ENCODE assay signal across 28 cellular contexts in the genomic region with DNA sequence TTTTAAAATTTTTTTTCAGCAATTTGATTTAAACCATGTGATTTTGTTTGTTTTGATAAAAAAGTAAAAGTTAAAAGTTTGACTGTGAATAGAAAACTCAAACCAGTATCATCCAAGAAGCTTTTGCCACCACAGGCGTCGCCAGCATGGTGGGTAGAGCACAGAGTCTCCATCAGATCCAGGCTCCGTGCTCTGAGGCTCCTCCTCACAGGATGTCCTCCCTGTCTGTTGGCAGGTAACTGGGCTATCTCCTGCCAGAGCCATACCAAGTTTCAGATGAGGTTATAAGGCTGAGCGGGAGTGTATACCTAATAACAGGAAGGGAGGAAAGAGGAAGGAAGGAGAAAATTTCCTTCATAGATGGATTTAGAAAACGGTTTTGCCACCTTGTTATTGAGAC.
"Had no signal": no experiment of that assay in that cellular context is flagged by ENCODE, and none has a peak within 500 bp of the region (broad histone marks: within the 10 kb centered on the region; RNA-seq: fewer than 3 reads in every experiment).

No MANE protein-coding gene starts in this region.

- H3K27ac Mint-ChIP-seq: activated naive CD4-positive, alpha-beta T cell treated with anti-CD3 and anti-CD28 coated beads for 36 hours; activated naive CD8-positive, alpha-beta T cell treated with anti-CD3 and anti-CD28 coated beads for 36 hours; activated T-helper 1 cell treated with anti-CD3 and anti-CD28 coated beads, Interleukin-12 subunit alpha, Interleukin-12 subunit beta, Interleukin-2, Interleukin-4 antibody, amounts not matched to agents 30 ng/mL and 10 ng/mL and 1 ng/mL, durations not matched to agents 14 hours and 24 hours and 36 hours; naive thymus-derived CD8-positive, alpha-beta T cell; stimulated activated naive B cell treated with anti-CD40 and anti-IgM and Interleukin-4, amounts not matched to agents 10 μg/mL and 1 μg/mL and 100 μg/mL, for 72 hours; T-helper 2 cell treated with Interferon-gamma antibody and Interleukin-4, amounts not matched to agents 5 μg/mL and 100 μg/mL, for 36 hours had no signal

- H3K36me3 Mint-ChIP-seq: activated naive CD8-positive, alpha-beta T cell treated with anti-CD3 and anti-CD28 coated beads for 36 hours; naive thymus-derived CD8-positive, alpha-beta T cell had no signal

- H3K27me3 ChIP-seq: adrenal gland, body of pancreas, heart left ventricle, suprapubic skin, tibial artery, upper lobe of right lung had no signal

- H3K36me3 ChIP-seq: adrenal gland, heart left ventricle, lower lobe of right lung, suprapubic skin, tibial artery, upper lobe of right lung had no signal

- H3K4me1 Mint-ChIP-seq: activated naive CD8-positive, alpha-beta T cell treated with anti-CD3 and anti-CD28 coated beads for 36 hours had no signal

- ATAC-seq: body of pancreas; esophagus mucosa; naive thymus-derived CD8-positive, alpha-beta T cell had no signal

- H3K9me3 ChIP-seq: adrenal gland, body of pancreas, heart left ventricle, lower lobe of right lung, suprapubic skin, tibial artery, upper lobe of right lung had no signal

- H3K27ac ChIP-seq: adrenal gland, lower lobe of right lung, suprapubic skin, tibial artery, upper lobe of right lung had no signal

- H3K4me3 ChIP-seq: adrenal gland, body of pancreas, heart left ventricle, lower lobe of right lung, smooth muscle cell, suprapubic skin, tibial artery, upper lobe of right lung had no signal

- H3K4me2 ChIP-seq: smooth muscle cell had no signal

- DNase-seq: activated CD4-positive, alpha-beta T cell treated with anti-CD3 and anti-CD28 coated beads for 48 hours; activated CD4-positive, alpha-beta T cell treated with anti-CD3 and anti-CD28 coated beads, Interleukin-2, amount 50 U/mL, for 48 hours; activated CD8-positive, alpha-beta memory T cell treated with anti-CD3 and anti-CD28 coated beads, Interleukin-2, amount 50 U/mL, for 4 hours; activated effector memory CD4-positive, alpha-beta T cell treated with anti-CD3 and anti-CD28 coated beads, Interleukin-2, amount 50 U/mL, for 16 hours; activated naive CD4-positive, alpha-beta T cell treated with anti-CD3 and anti-CD28 coated beads for 36 hours; activated naive CD8-positive, alpha-beta T cell treated with anti-CD3 and anti-CD28 coated beads for 36 hours; activated T-cell treated with anti-CD3 and anti-CD28 coated beads, Interleukin-2, amount 50 U/mL, for 1 hour; adrenal gland; aorta; cerebellar nuclear complex; cortex of kidney; foreskin fibroblast; heart left ventricle; lower lobe of right lung; mesenchymal stem cell; naive thymus-derived CD8-positive, alpha-beta T cell; retina; stimulated activated CD4-positive, alpha-beta T cell treated with anti-CD3 and anti-CD28 coated beads, Interleukin-2, amount 100 ng/mL, for 24 hours; stimulated activated naive B cell treated with anti-CD40 and anti-IgM and Interleukin-4, amounts not matched to agents 10 μg/mL and 1 μg/mL and 100 μg/mL, for 72 hours; T-helper 1 cell; tibial artery; upper lobe of right lung had no signal

- H3K27me3 Mint-ChIP-seq: stimulated activated naive B cell treated with anti-CD40 and anti-IgM and Interleukin-4, amounts not matched to agents 10 μg/mL and 1 μg/mL and 100 μg/mL, for 72 hours had no signal

- H3K9me3 Mint-ChIP-seq: activated naive CD4-positive, alpha-beta T cell treated with anti-CD3 and anti-CD28 coated beads for 36 hours; activated T-helper 1 cell treated with anti-CD3 and anti-CD28 coated beads, Interleukin-12 subunit alpha, Interleukin-12 subunit beta, Interleukin-2, Interleukin-4 antibody, amounts not matched to agents 30 ng/mL and 10 ng/mL and 1 ng/mL, durations not matched to agents 14 hours and 24 hours and 36 hours; naive thymus-derived CD8-positive, alpha-beta T cell; stimulated activated naive B cell treated with anti-CD40 and anti-IgM and Interleukin-4, amounts not matched to agents 10 μg/mL and 1 μg/mL and 100 μg/mL, for 72 hours; T-helper 2 cell treated with Interferon-gamma antibody and Interleukin-4, amounts not matched to agents 5 μg/mL and 100 μg/mL, for 36 hours had no signal

- H3K4me3 Mint-ChIP-seq: activated naive CD4-positive, alpha-beta T cell treated with anti-CD3 and anti-CD28 coated beads for 36 hours; activated naive CD8-positive, alpha-beta T cell treated with anti-CD3 and anti-CD28 coated beads for 36 hours; activated T-helper 1 cell treated with anti-CD3 and anti-CD28 coated beads, Interleukin-12 subunit alpha, Interleukin-12 subunit beta, Interleukin-2, Interleukin-4 antibody, amounts not matched to agents 30 ng/mL and 10 ng/mL and 1 ng/mL, durations not matched to agents 14 hours and 24 hours and 36 hours; naive thymus-derived CD8-positive, alpha-beta T cell; stimulated activated naive B cell treated with anti-CD40 and anti-IgM and Interleukin-4, amounts not matched to agents 10 μg/mL and 1 μg/mL and 100 μg/mL, for 72 hours; T-helper 2 cell treated with Interferon-gamma antibody and Interleukin-4, amounts not matched to agents 5 μg/mL and 100 μg/mL, for 36 hours had no signal
